In genomic region chr3:58345457-58345856, GRCh38 we compare ENCODE assay signal across 19 cellular contexts.
"Had no signal": no experiment of that assay in that cellular context is flagged by ENCODE, and none has a peak within 500 bp of the region (broad histone marks: within the 10 kb centered on the region; RNA-seq: fewer than 3 reads in every experiment).

No MANE protein-coding gene starts in this region.

- H3K27me3 ChIP-seq: foreskin keratinocyte, hepatocyte, right lobe of liver, stomach had no signal

- H3K4me2 ChIP-seq: hepatocyte had no signal

- H3K27ac ChIP-seq: foreskin keratinocyte, hepatocyte, parathyroid adenoma, right lobe of liver, stomach had no signal

- H3K4me3 Mint-ChIP-seq: activated CD8-positive, alpha-beta T cell treated with anti-CD3 and anti-CD28 coated beads, Interleukin-2, amount 10 ng/mL, durations not matched to agents 7 days and 5 days; activated naive CD8-positive, alpha-beta T cell; dendritic cell treated with granulocyte-macrophage colony-stimulating factor and Interleukin-4, amounts not matched to agents 40 ng/mL and 50 ng/mL, for 4 days had no signal

- DNase-seq: activated CD4-positive, alpha-beta T cell treated with anti-CD3 and anti-CD28 coated beads, Interleukin-2, amount 10 ng/mL, durations not matched to agents 24 days and 14 days; activated CD8-positive, alpha-beta memory T cell treated with anti-CD3 and anti-CD28 coated beads, Interleukin-2, amount 50 U/mL, for 4 hours; activated CD8-positive, alpha-beta T cell treated with anti-CD3 and anti-CD28 coated beads, Interleukin-2, amount 10 ng/mL, durations not matched to agents 7 days and 5 days; amniotic stem cell; effector memory CD4-positive, alpha-beta T cell; foreskin keratinocyte; mesendoderm; naive thymus-derived CD8-positive, alpha-beta T cell; right lobe of liver; small intestine; stimulated activated CD4-positive, alpha-beta T cell treated with anti-CD3 and anti-CD28 coated beads, Interleukin-15, amount 100 ng/mL, for 24 hours; stimulated activated CD4-positive, alpha-beta T cell treated with anti-CD3 and anti-CD28 coated beads, Interleukin-2, amount 100 ng/mL, for 48 hours; stomach; T1000; trophoblast cell had no signal

- H3K27ac Mint-ChIP-seq: activated CD8-positive, alpha-beta T cell treated with anti-CD3 and anti-CD28 coated beads, Interleukin-2, amount 10 ng/mL, durations not matched to agents 7 days and 5 days; activated naive CD8-positive, alpha-beta T cell had no signal

- ATAC-seq: activated CD8-positive, alpha-beta T cell treated with anti-CD3 and anti-CD28 coated beads, Interleukin-2, amount 10 ng/mL, durations not matched to agents 7 days and 5 days; foreskin keratinocyte; naive thymus-derived CD8-positive, alpha-beta T cell; right lobe of liver had no signal

- H3K9me3 Mint-ChIP-seq: activated CD4-positive, alpha-beta T cell treated with anti-CD3 and anti-CD28 coated beads, Interleukin-2, amount 10 ng/mL, durations not matched to agents 24 days and 14 days; dendritic cell treated with granulocyte-macrophage colony-stimulating factor and Interleukin-4, amounts not matched to agents 40 ng/mL and 50 ng/mL, for 4 days; naive thymus-derived CD8-positive, alpha-beta T cell had no signal

- H3K9me3 ChIP-seq: right lobe of liver, stomach had no signal

- H3K4me3 ChIP-seq: hepatocyte, right lobe of liver, stomach had no signal

- H2AFZ ChIP-seq: hepatocyte, parathyroid adenoma had no signal

- H3K27me3 Mint-ChIP-seq: activated CD4-positive, alpha-beta T cell treated with anti-CD3 and anti-CD28 coated beads, Interleukin-2, amount 10 ng/mL, durations not matched to agents 24 days and 14 days; activated naive CD8-positive, alpha-beta T cell; dendritic cell treated with granulocyte-macrophage colony-stimulating factor and Interleukin-4, amounts not matched to agents 40 ng/mL and 50 ng/mL, for 4 days; naive thymus-derived CD8-positive, alpha-beta T cell had no signal

- H3K4me1 ChIP-seq: foreskin keratinocyte had no signal

- H3K36me3 ChIP-seq: right lobe of liver had no signal

- H3K9ac ChIP-seq: parathyroid adenoma had no signal
